Comparison of ENCODE assay signal across 1 cellular context in the genomic region with DNA sequence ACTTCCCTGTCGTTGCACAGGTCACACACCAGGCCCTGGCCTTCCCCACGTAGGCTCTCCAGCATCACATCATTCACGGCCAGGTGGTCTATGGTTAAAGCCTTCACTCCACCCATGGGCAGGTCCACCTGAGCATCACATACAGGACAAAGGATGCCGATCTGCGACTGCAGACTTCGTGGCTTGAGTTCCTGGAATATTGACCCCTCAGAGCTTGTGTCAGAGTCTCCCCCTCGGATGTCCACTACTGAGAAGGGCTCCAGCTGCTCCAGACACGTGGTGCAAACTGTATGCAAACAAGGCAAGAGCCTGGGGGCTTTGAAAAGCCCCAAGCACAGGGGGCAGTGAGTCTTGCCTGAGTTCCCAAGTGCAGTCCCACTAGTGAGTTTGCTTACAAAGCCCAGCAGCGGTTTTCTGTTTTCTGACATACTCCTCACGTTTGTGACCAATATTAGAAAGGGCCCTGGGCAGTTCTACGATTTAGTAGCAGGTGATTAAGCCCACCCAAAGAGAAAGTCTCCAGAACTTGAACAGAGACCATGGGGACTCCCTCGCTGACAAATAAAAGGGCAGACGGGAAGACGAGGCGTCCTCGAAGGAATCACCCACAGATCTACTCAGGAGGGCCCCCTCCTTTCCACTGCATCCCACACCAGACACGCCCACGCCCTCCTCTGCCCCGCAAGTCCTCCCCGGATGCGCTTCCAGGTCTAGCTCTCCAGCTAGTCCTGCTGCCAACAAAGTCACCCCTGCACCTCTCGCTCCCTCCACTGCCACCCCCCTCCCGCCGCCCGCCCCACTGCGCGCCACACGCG.
TF ChIP-seq lines count a peak whose summit lies in the region.

No MANE protein-coding gene starts in this region.

TF ChIP-seq in HEK293, 187 proteins besides CTCF, POLR2A, EP300 and RAD21 (continued from another document):
- TF ChIP-seq, protein P1, sequence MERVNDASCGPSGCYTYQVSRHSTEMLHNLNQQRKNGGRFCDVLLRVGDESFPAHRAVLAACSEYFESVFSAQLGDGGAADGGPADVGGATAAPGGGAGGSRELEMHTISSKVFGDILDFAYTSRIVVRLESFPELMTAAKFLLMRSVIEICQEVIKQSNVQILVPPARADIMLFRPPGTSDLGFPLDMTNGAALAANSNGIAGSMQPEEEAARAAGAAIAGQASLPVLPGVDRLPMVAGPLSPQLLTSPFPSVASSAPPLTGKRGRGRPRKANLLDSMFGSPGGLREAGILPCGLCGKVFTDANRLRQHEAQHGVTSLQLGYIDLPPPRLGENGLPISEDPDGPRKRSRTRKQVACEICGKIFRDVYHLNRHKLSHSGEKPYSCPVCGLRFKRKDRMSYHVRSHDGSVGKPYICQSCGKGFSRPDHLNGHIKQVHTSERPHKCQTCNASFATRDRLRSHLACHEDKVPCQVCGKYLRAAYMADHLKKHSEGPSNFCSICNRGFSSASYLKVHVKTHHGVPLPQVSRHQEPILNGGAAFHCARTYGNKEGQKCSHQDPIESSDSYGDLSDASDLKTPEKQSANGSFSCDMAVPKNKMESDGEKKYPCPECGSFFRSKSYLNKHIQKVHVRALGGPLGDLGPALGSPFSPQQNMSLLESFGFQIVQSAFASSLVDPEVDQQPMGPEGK (tag by site-specific recombination; IDR thresholded peaks at IDR 0.05): peak; percentile 55; the same call in 1 of the 2 replicates
- 0 out of 2 replicates have a peak, but pooled peaks have one; percentile 15 for TF ChIP-seq WT1 (tag by site-specific recombination; IDR thresholded peaks at IDR 0.05)
- TF ChIP-seq, protein P2, sequence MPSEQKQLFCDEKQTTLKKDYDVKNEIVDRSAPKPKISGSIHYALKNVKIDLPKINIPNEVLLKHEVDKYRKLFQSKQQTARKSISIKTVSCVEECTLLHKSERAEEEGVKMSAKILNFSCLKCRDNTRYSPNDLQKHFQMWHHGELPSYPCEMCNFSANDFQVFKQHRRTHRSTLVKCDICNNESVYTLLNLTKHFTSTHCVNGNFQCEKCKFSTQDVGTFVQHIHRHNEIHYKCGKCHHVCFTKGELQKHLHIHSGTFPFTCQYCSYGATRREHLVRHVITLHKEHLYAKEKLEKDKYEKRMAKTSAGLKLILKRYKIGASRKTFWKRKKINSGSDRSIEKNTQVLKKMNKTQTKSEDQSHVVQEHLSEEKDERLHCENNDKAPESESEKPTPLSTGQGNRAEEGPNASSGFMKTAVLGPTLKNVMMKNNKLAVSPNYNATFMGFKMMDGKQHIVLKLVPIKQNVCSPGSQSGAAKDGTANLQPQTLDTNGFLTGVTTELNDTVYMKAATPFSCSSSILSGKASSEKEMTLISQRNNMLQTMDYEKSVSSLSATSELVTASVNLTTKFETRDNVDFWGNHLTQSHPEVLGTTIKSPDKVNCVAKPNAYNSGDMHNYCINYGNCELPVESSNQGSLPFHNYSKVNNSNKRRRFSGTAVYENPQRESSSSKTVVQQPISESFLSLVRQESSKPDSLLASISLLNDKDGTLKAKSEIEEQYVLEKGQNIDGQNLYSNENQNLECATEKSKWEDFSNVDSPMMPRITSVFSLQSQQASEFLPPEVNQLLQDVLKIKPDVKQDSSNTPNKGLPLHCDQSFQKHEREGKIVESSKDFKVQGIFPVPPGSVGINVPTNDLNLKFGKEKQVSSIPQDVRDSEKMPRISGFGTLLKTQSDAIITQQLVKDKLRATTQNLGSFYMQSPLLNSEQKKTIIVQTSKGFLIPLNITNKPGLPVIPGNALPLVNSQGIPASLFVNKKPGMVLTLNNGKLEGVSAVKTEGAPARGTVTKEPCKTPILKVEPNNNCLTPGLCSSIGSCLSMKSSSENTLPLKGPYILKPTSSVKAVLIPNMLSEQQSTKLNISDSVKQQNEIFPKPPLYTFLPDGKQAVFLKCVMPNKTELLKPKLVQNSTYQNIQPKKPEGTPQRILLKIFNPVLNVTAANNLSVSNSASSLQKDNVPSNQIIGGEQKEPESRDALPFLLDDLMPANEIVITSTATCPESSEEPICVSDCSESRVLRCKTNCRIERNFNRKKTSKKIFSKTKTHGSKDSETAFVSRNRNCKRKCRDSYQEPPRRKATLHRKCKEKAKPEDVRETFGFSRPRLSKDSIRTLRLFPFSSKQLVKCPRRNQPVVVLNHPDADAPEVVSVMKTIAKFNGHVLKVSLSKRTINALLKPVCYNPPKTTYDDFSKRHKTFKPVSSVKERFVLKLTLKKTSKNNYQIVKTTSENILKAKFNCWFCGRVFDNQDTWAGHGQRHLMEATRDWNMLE (tag by site-specific recombination; conservative IDR thresholded peaks at IDR 0.05; ENCODE audit: low read depth): no peak
- no peak for TF ChIP-seq ZNF521 (tag by site-specific recombination; IDR thresholded peaks at IDR 0.05)
- TF ChIP-seq ZFHX2 (tag by site-specific recombination; conservative IDR thresholded peaks at IDR 0.05): peak; percentile 83
- peak; percentile 37 for TF ChIP-seq KLF1 (tag by site-specific recombination; IDR thresholded peaks at IDR 0.05)
- TF ChIP-seq ZFP3 (tag by site-specific recombination; IDR thresholded peaks at IDR 0.05; ENCODE audit: low read depth): no peak
